In the genomic region with DNA sequence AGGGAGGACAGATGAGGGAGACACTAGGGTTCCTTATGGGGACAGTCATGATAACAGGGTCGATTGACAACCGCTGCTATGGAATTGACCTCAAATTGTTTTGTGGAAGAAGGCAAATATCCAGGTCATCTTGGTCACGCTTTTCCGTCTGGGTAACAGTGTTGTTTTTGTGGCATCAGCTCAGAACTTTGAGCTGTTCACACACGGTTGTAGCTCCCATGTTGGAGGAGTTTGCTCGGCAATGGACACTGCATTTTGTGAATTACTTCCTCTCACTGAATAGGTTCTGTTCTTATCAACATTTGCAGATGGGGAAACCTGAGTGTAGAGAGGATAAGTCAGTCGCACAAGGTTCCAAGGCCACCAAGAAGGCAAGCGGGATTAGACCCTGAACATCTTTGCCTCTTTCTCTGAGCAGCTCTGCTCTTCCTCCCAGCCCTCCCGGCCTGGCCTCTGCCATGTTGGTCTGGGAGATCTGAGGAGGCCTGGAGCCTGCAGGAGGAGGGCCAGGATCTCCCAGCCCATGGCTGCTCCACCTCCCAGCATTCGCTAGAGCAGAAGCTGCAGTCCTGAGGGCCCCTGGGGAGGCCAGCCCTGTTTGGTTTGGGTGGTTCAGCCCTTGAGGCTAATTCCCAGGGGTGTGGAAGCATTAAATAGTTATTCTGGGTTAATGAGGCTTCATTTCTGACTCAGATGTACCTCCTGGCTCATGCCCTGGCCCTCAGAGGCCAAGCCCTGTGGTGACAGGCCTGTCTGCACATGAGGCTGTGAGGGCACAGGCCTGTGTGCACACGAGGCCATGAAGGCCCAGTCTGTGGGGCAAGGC, we compare ENCODE assay signal across 1 cellular context.
A peak's percentile ranks its signal among the peaks of the same experiment; 100 is the strongest.
TF ChIP-seq lines count a peak whose summit lies in the region.

No MANE protein-coding gene starts in this region.

TF ChIP-seq in K562, 482 proteins besides CTCF, POLR2A, EP300 and RAD21 (continued from another document):
- peak in 1 of 2 experiments; percentile 72; a peak in 2 of 4 replicates for TF ChIP-seq ZNF639 (CRISPR knock-in tag; conservative IDR thresholded peaks at IDR 0.05 in 1 of 2, IDR thresholded peaks at IDR 0.05 in 1 of 2)
